ENCODE assay signal across 14 cellular contexts in genomic region chr14:71554323-71554722, GRCh38.
DNase-seq lines count a peak whose midpoint lies in the region; ATAC-seq and TF ChIP-seq lines count a peak whose summit lies in the region.
"Had no signal": no experiment of that assay in that cellular context is flagged by ENCODE, and none has a peak within 500 bp of the region (broad histone marks: within the 10 kb centered on the region; RNA-seq: fewer than 3 reads in every experiment).

No MANE protein-coding gene starts in this region.

- no peak for TF ChIP-seq EP300 in stomach (IDR thresholded peaks at IDR 0.05)

- ATAC-seq in GM21447 (IDR thresholded peaks at IDR 0.05; ENCODE audit: unreplicated experiment) (peak; percentile 33), natural killer cell (peak; percentile 27 to 63 (median 33)), GM21526 (IDR thresholded peaks at IDR 0.05; ENCODE audit: low FRiP score, unreplicated experiment) (no peak)
- ATAC-seq: GM23338 had no signal

- peaks cover 11% of the 10 kb centered on the region for H3K36me3 Mint-ChIP-seq in activated CD4-positive, alpha-beta T cell treated with anti-CD3 and anti-CD28 coated beads, Interleukin-2, amount 10 ng/mL, durations not matched to agents 7 days and 5 days (ENCODE audit: low read depth)
- H3K36me3 Mint-ChIP-seq in activated CD4-positive, alpha-beta memory T cell treated with anti-CD3 and anti-CD28 coated beads for 36 hours: peaks cover 4% of the 10 kb centered on the region
- H3K36me3 Mint-ChIP-seq in natural killer cell: peaks cover 6% of the 10 kb centered on the region

- POLR2A ChIA-PET in activated CD4-positive, alpha-beta T cell treated with anti-CD3 and anti-CD28 coated beads, Interleukin-2, amount 10 ng/mL, durations not matched to agents 7 days and 5 days (lab: Charles Lee): interaction anchor here (0.5 to 0.7 kb wide), 2 partner anchors 233 to 252 kb away, joined by 3 read pairs; no protein-coding TSS in a partner anchor
- POLR2A ChIA-PET in activated CD4-positive, alpha-beta memory T cell treated with anti-CD3 and anti-CD28 coated beads for 36 hours (lab: Charles Lee): interaction anchor here (0.7 to 2.0 kb wide), 5 partner anchors 38 to 336 kb away, joined by 3 to 14 read pairs (median 4); partner anchors contain the start of gene SIPA1L1

- no peak for DNase-seq in activated CD4-positive, alpha-beta T cell treated with anti-CD3 and anti-CD28 coated beads, Interleukin-2, amount 10 ng/mL, durations not matched to agents 7 days and 5 days
- DNase-seq in activated CD4-positive, alpha-beta T cell treated with anti-CD3 and anti-CD28 coated beads, Interleukin-2, amount 50 U/mL, for 4 hours: no peak
- peak; percentile 13 for DNase-seq in activated CD4-positive, alpha-beta memory T cell treated with anti-CD3 and anti-CD28 coated beads for 36 hours
- DNase-seq in natural killer cell (no peak), cardiac septum (ENCODE audit: low spot score) (no peak), stomach (no peak)
- DNase-seq: NCI-H2081, Peyer's patch, retina, T-helper 9 cell, trophoblast cell had no signal

- 82 to 87% (median 85%) methylated on average over 2 of the region's 2 CpGs for WGBS in stomach, 5 donors

- H3K27me3 Mint-ChIP-seq in activated CD4-positive, alpha-beta T cell treated with anti-CD3 and anti-CD28 coated beads, Interleukin-2, amount 10 ng/mL, durations not matched to agents 7 days and 5 days: no peaks in the 10 kb centered on the region
- H3K27me3 Mint-ChIP-seq in activated CD4-positive, alpha-beta memory T cell treated with anti-CD3 and anti-CD28 coated beads for 36 hours: no peaks in the 10 kb centered on the region
- H3K27me3 Mint-ChIP-seq in natural killer cell (ENCODE audit: low read depth in 2 of 2): no peaks in the 10 kb centered on the region

- H3K27ac ChIP-seq in stomach: peak overlapping the region in 1 of 5 donors; percentile 70

- peaks cover 6% of the 10 kb centered on the region for H3K9me3 Mint-ChIP-seq in activated CD4-positive, alpha-beta T cell treated with anti-CD3 and anti-CD28 coated beads, Interleukin-2, amount 10 ng/mL, durations not matched to agents 7 days and 5 days
- H3K9me3 Mint-ChIP-seq in activated CD4-positive, alpha-beta memory T cell treated with anti-CD3 and anti-CD28 coated beads for 36 hours: no peaks in the 10 kb centered on the region
- H3K9me3 Mint-ChIP-seq in natural killer cell: no peaks in the 10 kb centered on the region
- H3K9me3 Mint-ChIP-seq: GM23338 had no signal

- no peak for TF ChIP-seq POLR2A in stomach (IDR thresholded peaks at IDR 0.05)

- intact Hi-C loops in activated CD4-positive, alpha-beta memory T cell treated with anti-CD3 and anti-CD28 coated beads for 36 hours (cut with micrococcal nuclease): loop anchor here (10.0 kb wide), 1 partner anchor 670 kb away; no protein-coding TSS in a partner anchor
- intact Hi-C loops in natural killer cell (cut with micrococcal nuclease) (loop anchor here (2.0 kb wide), 1 partner anchor 160 kb away; no protein-coding TSS in a partner anchor), cardiac septum (cut with DNase I) (no loop called here), stomach (cut with DNase I; ENCODE audit: low total_unique reads) (no loop called here)

- CTCF ChIA-PET in activated CD4-positive, alpha-beta T cell treated with anti-CD3 and anti-CD28 coated beads, Interleukin-2, amount 10 ng/mL, durations not matched to agents 7 days and 5 days (lab: Charles Lee): interaction anchor here (1.2 kb wide), 2 partner anchors 28 to 73 kb away, joined by 3 to 4 read pairs; no protein-coding TSS in a partner anchor
- CTCF ChIA-PET in activated CD4-positive, alpha-beta memory T cell treated with anti-CD3 and anti-CD28 coated beads for 36 hours (lab: Charles Lee): interaction anchor here (0.7 to 1.7 kb wide), 4 partner anchors 38 to 232 kb away, joined by 3 to 5 read pairs (median 3); no protein-coding TSS in a partner anchor

- H3K4me3 ChIP-seq in stomach: no peak overlapping the region
- H3K4me3 ChIP-seq: GM23338, Peyer's patch had no signal

- peaks cover 76% of the 10 kb centered on the region for H3K4me1 Mint-ChIP-seq in activated CD4-positive, alpha-beta T cell treated with anti-CD3 and anti-CD28 coated beads, Interleukin-2, amount 10 ng/mL, durations not matched to agents 7 days and 5 days
- H3K4me1 Mint-ChIP-seq in activated CD4-positive, alpha-beta memory T cell treated with anti-CD3 and anti-CD28 coated beads for 36 hours (ENCODE audit: low read depth): peaks cover 70% of the 10 kb centered on the region
- peaks cover 34 to 42% of the 10 kb centered on the region in 2 donors for H3K4me1 Mint-ChIP-seq in natural killer cell

- TF ChIP-seq CTCF in natural killer cell (IDR thresholded peaks at IDR 0.05): no peak
- no peak for TF ChIP-seq CTCF in stomach (IDR thresholded peaks at IDR 0.05)

- H3K9me3 ChIP-seq in stomach: no peaks in the 10 kb centered on the region
- H3K9me3 ChIP-seq: Peyer's patch had no signal

- peak overlapping the region; percentile 57 for H3K4me3 Mint-ChIP-seq in activated CD4-positive, alpha-beta T cell treated with anti-CD3 and anti-CD28 coated beads, Interleukin-2, amount 10 ng/mL, durations not matched to agents 7 days and 5 days
- H3K4me3 Mint-ChIP-seq in activated CD4-positive, alpha-beta memory T cell treated with anti-CD3 and anti-CD28 coated beads for 36 hours: no peak overlapping the region
- H3K4me3 Mint-ChIP-seq in natural killer cell: peak overlapping the region; percentile 93
- H3K4me3 Mint-ChIP-seq: GM23338 had no signal

- no peaks in the 10 kb centered on the region for H3K36me3 ChIP-seq in stomach
- H3K36me3 ChIP-seq: Peyer's patch had no signal

- H3K27me3 ChIP-seq in stomach: no peaks in the 10 kb centered on the region
- H3K27me3 ChIP-seq: Peyer's patch had no signal

- peaks cover 0 to 21% (median 0%) of the 10 kb centered on the region in 4 donors for H3K4me1 ChIP-seq in stomach

- H3K27ac Mint-ChIP-seq in activated CD4-positive, alpha-beta T cell treated with anti-CD3 and anti-CD28 coated beads, Interleukin-2, amount 10 ng/mL, durations not matched to agents 7 days and 5 days: peak overlapping the region; percentile 94
- peak overlapping the region; percentile 66 for H3K27ac Mint-ChIP-seq in activated CD4-positive, alpha-beta memory T cell treated with anti-CD3 and anti-CD28 coated beads for 36 hours
- peak overlapping the region; percentile 96 to 100 for H3K27ac Mint-ChIP-seq in natural killer cell
- H3K27ac Mint-ChIP-seq: GM23338 had no signal

Comparison
In these comparisons a context has a peak if more than half of its experiments do, and no peak if none do; other contexts are left out.
1. intact Hi-C loops: an anchor here in activated CD4-positive, alpha-beta memory T cell treated with anti-CD3 and anti-CD28 coated beads for 36 hours (10.0 kb wide) and natural killer cell (2.0 kb wide); none called in cardiac septum and stomach.